8 cellular contexts compared by ENCODE assay signal in genomic region chrX:40580537-40581332, GRCh38.
A peak's percentile ranks its signal among the peaks of the same experiment; 100 is the strongest.
DNase-seq lines count a peak whose midpoint lies in the region; ATAC-seq lines count a peak whose summit lies in the region.

ATP6AP2 (plus strand) TSS chrX:40580970; CDS start chrX:40581066, 96 bp downstream.

- H3K4me1 Mint-ChIP-seq in central memory CD8-positive, alpha-beta T cell, result peaks cover 26% of the 10 kb centered on the region

- H3K9me3 Mint-ChIP-seq in central memory CD8-positive, alpha-beta T cell, result no peaks in the 10 kb centered on the region

- H3K4me3 Mint-ChIP-seq in central memory CD8-positive, alpha-beta T cell, result peak within 1 kb of the TSS; percentile 92

- ATAC-seq in GM19023 (IDR thresholded peaks at IDR 0.05; ENCODE audit: unreplicated experiment), result peak; percentile 95
- ATAC-seq in HG03280 (IDR thresholded peaks at IDR 0.05; ENCODE audit: unreplicated experiment), result peak; percentile 96
- peak; percentile 94 for ATAC-seq in central memory CD8-positive, alpha-beta T cell (replicated peaks; ENCODE audit: extremely low read depth, poor library complexity, severe bottlenecking)

- peak; percentile 92 for DNase-seq in AG08396 (ENCODE audit: low spot score)
- peak; percentile 91 for DNase-seq in NCI-H345 treated with DMSO at 0.1 percent for 48 hours (lab: John Stamatoyannopoulos, UW; ENCODE audit: unreplicated experiment)
- peak; percentile 82 for DNase-seq in activated CD4-positive, CD25-positive, alpha-beta regulatory T cell treated with anti-CD3 and anti-CD28 coated beads, Interleukin-2, amount 50 U/mL, for 16 hours (ENCODE audit: low read depth, low spot score)
- DNase-seq in central memory CD8-positive, alpha-beta T cell (ENCODE audit: low spot score in 2 of 2), result peak; percentile 68 to 84
- DNase-seq in iris pigment epithelial cell (ENCODE audit: low read depth), result peak; percentile 91
- DNase-seq in stimulated activated CD4-positive, alpha-beta T cell treated with anti-CD3 and anti-CD28 coated beads, Interleukin-12 subunit alpha, Interleukin-12 subunit beta, amount 100 ng/mL, for 24 hours (ENCODE audit: low read depth in 2 of 2), result peak; percentile 77 to 82

- no peaks in the 10 kb centered on the region for H3K27me3 Mint-ChIP-seq in central memory CD8-positive, alpha-beta T cell

- peak within 1 kb of the TSS; percentile 86 for H3K27ac Mint-ChIP-seq in central memory CD8-positive, alpha-beta T cell (ENCODE audit: low read depth)

- peaks cover 6% of the 10 kb centered on the region for H3K36me3 Mint-ChIP-seq in central memory CD8-positive, alpha-beta T cell (ENCODE audit: insufficient read depth)

Comparison
In these comparisons a context has a peak if more than half of its experiments do, and no peak if none do; other contexts are left out.
1. Peak in every context shown above with its lines: DNase-seq and ATAC-seq.